Comparison of ENCODE assay signal across 1 cellular context in genomic region chr7:18684899-18685298, GRCh38.
TF ChIP-seq lines count a peak whose summit lies in the region.

No MANE protein-coding gene starts in this region.

TF ChIP-seq in WTC11, 78 proteins besides CTCF, POLR2A, EP300 and RAD21 (continued from another document):
- TF ChIP-seq SMAD3 (CRISPR knock-in tag; IDR thresholded peaks at IDR 0.05; ENCODE audit: borderline replicate concordance) (no peak), PRDM15 (CRISPR knock-in tag; IDR thresholded peaks at IDR 0.05) (no peak), PRRX2 (CRISPR knock-in tag; IDR thresholded peaks at IDR 0.05) (no peak)
